11 cellular contexts compared by ENCODE assay signal in the genomic region with DNA sequence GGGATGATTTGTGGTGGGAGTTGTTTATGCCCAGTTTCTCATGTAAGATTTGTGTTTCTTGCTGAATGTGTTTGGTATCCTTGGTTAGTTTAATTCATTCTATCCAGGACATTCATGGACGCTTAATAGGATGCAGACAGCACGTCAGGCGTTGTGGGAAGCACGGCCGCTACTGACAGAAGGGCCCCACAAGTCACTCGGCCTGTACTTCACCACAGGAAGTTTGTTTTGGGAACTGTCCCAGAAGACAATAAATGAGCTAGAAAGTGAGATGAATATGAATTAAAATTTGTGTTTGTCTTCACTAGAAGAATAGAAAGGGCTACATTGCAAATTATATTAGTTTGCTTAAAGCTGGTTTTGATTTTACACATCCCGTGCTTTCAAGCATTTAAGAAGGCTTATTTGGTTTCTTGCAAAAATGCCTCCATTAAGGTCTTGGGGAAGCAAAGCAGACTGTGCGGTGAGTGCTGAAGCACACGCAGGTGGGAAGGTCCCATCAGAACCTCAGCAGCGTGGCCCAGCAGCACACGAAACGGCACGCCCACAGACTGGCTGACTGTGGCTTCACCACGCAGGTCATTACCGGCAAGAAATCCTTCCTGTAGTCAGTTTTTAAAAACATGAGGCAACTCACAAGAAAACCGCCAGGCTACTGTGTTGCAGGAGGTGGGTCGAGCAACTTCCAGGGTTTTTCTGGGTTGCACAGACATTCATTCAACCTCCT.
DNase-seq lines count a peak whose midpoint lies in the region; ATAC-seq and TF ChIP-seq lines count a peak whose summit lies in the region.
"Had no signal": no experiment of that assay in that cellular context is flagged by ENCODE, and none has a peak within 500 bp of the region (broad histone marks: within the 10 kb centered on the region; RNA-seq: fewer than 3 reads in every experiment).

No MANE protein-coding gene starts in this region.

- no peak overlapping the region for H3K4me3 ChIP-seq in NB4 (ENCODE audit: low read depth, low read length)
- H3K4me3 ChIP-seq in brain microvascular endothelial cell (ENCODE audit: low read depth, low read length): no peak overlapping the region
- no peak overlapping the region for H3K4me3 ChIP-seq in psoas muscle
- H3K4me3 ChIP-seq: K562 had no signal

- H3K36me3 Mint-ChIP-seq in activated T-cell treated with anti-CD3 and anti-CD28 coated beads, Interleukin-2, amount 50 U/mL, for 24 hours (ENCODE audit: low read depth): no peaks in the 10 kb centered on the region

- no peaks in the 10 kb centered on the region for H3K27me3 ChIP-seq in brain microvascular endothelial cell (replicated peaks)
- H3K27me3 ChIP-seq in psoas muscle (ENCODE audit: insufficient read depth in 3 of 3, low read length in 2 of 3): no peaks in the 10 kb centered on the region

- no peak overlapping the region for H3K4me3 Mint-ChIP-seq in activated T-cell treated with anti-CD3 and anti-CD28 coated beads, Interleukin-2, amount 50 U/mL, for 24 hours

- peaks cover 26% of the 10 kb centered on the region for H3K4me1 Mint-ChIP-seq in activated T-cell treated with anti-CD3 and anti-CD28 coated beads, Interleukin-2, amount 50 U/mL, for 24 hours (ENCODE audit: low read depth)

- DNase-seq in activated T-cell treated with anti-CD3 and anti-CD28 coated beads, Interleukin-2, amount 50 U/mL, for 24 hours: no peak
- DNase-seq in activated T-cell treated with anti-CD3 and anti-CD28 coated beads, Interleukin-2, amount 50 U/mL, for 1 hour: no peak
- DNase-seq in NB4 (ENCODE audit: low read depth) (peak; percentile 56), brain microvascular endothelial cell (peak; percentile 77), psoas muscle (no peak), NCI-H1105 treated with DMSO at 0.1 percent for 48 hours (lab: John Stamatoyannopoulos, UW) (no peak), midbrain (lab: John Stamatoyannopoulos, UW) (no peak), NCI-H526 treated with DMSO at 0.1 percent for 48 hours (lab: John Stamatoyannopoulos, UW) (no peak)
- DNase-seq: activated effector memory CD4-positive, alpha-beta T cell treated with anti-CD3 and anti-CD28 coated beads, Interleukin-2, amount 50 U/mL, for 16 hours had no signal

- peaks cover 17% of the 10 kb centered on the region for H3K4me1 ChIP-seq in psoas muscle
- H3K4me1 ChIP-seq: parathyroid adenoma had no signal

- intact Hi-C loops in psoas muscle (cut with DNase I): loop anchor here in 1 of 2 donors (2.0 kb wide), 1 partner anchor 22 kb away; no protein-coding TSS in a partner anchor

- no peak for ATAC-seq in psoas muscle
- ATAC-seq: K562 had no signal

- TF ChIP-seq CTCF in NB4 (IDR thresholded peaks at IDR 0.05; ENCODE audit: low read depth, low read length): no peak
- TF ChIP-seq CTCF in brain microvascular endothelial cell (IDR thresholded peaks at IDR 0.05; ENCODE audit: low read depth, low read length, missing control alignments): no peak
- TF ChIP-seq CTCF in psoas muscle (IDR thresholded peaks at IDR 0.05): no peak

- H3K36me3 ChIP-seq in brain microvascular endothelial cell (replicated peaks): no peaks in the 10 kb centered on the region
- H3K36me3 ChIP-seq in psoas muscle (ENCODE audit: insufficient read depth in 1 of 2, low read depth in 1 of 2): no peaks in the 10 kb centered on the region

- no peaks in the 10 kb centered on the region for H3K27me3 Mint-ChIP-seq in activated T-cell treated with anti-CD3 and anti-CD28 coated beads, Interleukin-2, amount 50 U/mL, for 24 hours

- peak overlapping the region; percentile 22 for H3K27ac Mint-ChIP-seq in activated T-cell treated with anti-CD3 and anti-CD28 coated beads, Interleukin-2, amount 50 U/mL, for 24 hours

- no peak overlapping the region for H3K27ac ChIP-seq in brain microvascular endothelial cell
- peak overlapping the region; percentile 30 for H3K27ac ChIP-seq in psoas muscle
- H3K27ac ChIP-seq: parathyroid adenoma had no signal

- in situ Hi-C loops in brain microvascular endothelial cell (cut with HindIII; ENCODE audit: low pct_ligation_motif_present, low sequenced_read_pairs): no loop called here

- H3K9me3 Mint-ChIP-seq in activated T-cell treated with anti-CD3 and anti-CD28 coated beads, Interleukin-2, amount 50 U/mL, for 24 hours: no peaks in the 10 kb centered on the region

- WGBS in psoas muscle, 3 donors: 70 to 71% (median 70%) methylated on average over 17 of the region's 17 CpGs

- no peak for TF ChIP-seq POLR2A in NB4 (IDR thresholded peaks at IDR 0.05; ENCODE audit: extremely low read depth, insufficient read length)

- H3K9me3 ChIP-seq in psoas muscle: no peaks in the 10 kb centered on the region

Comparison
In these comparisons a context has a peak if more than half of its experiments do, and no peak if none do; other contexts are left out.
1. DNase-seq: peak in NB4 (single experiment) and brain microvascular endothelial cell (single experiment); none in activated T-cell treated with anti-CD3 and anti-CD28 coated beads, Interleukin-2, amount 50 U/mL, for 24 hours (single experiment), activated T-cell treated with anti-CD3 and anti-CD28 coated beads, Interleukin-2, amount 50 U/mL, for 1 hour (single experiment), psoas muscle (0 of 2), NCI-H1105 treated with DMSO at 0.1 percent for 48 hours (single experiment), midbrain (single experiment) and NCI-H526 treated with DMSO at 0.1 percent for 48 hours (single experiment).